8 cellular contexts compared by ENCODE assay signal in genomic region chr6:129498950-129499870, GRCh38.
DNase-seq lines count a peak whose midpoint lies in the region; ATAC-seq and TF ChIP-seq lines count a peak whose summit lies in the region.

No MANE protein-coding gene starts in this region.

- no peak overlapping the region for H2BK5ac ChIP-seq in mesenchymal stem cell (ENCODE audit: low read depth, low read length, poor library complexity, severe bottlenecking)

- no peaks in the 10 kb centered on the region for H3K27me3 Mint-ChIP-seq in activated CD4-positive, alpha-beta T cell treated with anti-CD3 and anti-CD28 coated beads for 36 hours

- no peak overlapping the region for H3K14ac ChIP-seq in mesenchymal stem cell (ENCODE audit: low read length in 2 of 2)

- 11% methylated on average over 9 of the region's 9 CpGs for WGBS in SK-N-SH (ENCODE audit: low lambda C conversion rate)
- WGBS in mesenchymal stem cell = 22% methylated on average over 7 of the region's 9 CpGs

- H3K79me2 ChIP-seq in SK-N-SH (ENCODE audit: insufficient read depth) = no peaks in the 10 kb centered on the region

- no peak overlapping the region for H2BK15ac ChIP-seq in mesenchymal stem cell (ENCODE audit: low read depth, poor library complexity, severe bottlenecking)

- H3K27me3 ChIP-seq in SK-N-SH (ENCODE audit: insufficient read depth) (no peaks in the 10 kb centered on the region), duodenal mucosa (ENCODE audit: control insufficient read depth in 1 of 2, insufficient read depth in 2 of 2, low read length in 2 of 2) (no peaks in the 10 kb centered on the region), mesenchymal stem cell (ENCODE audit: control insufficient read depth in 1 of 2, insufficient read depth in 1 of 2, low read length in 2 of 2) (no peaks in the 10 kb centered on the region)

- H4K91ac ChIP-seq in mesenchymal stem cell (ENCODE audit: low read length) = peak overlapping the region; percentile 46

- DNase-seq in activated CD4-positive, alpha-beta T cell treated with anti-CD3 and anti-CD28 coated beads for 36 hours = no peak
- no peak for DNase-seq in activated CD4-positive, alpha-beta T cell treated with anti-CD3 and anti-CD28 coated beads, Interleukin-2, amount 50 U/mL, for 4 hours
- DNase-seq in Jurkat, Clone E6-1 (ENCODE audit: low read depth, low spot score) = peak; percentile 37
- DNase-seq in SK-N-SH (peak; percentile 9), mesenchymal stem cell (peak; percentile 70), NCI-H1436 treated with DMSO at 0.1 percent for 48 hours (lab: John Stamatoyannopoulos, UW) (no peak)

- H3K79me1 ChIP-seq in mesenchymal stem cell (replicated peaks; ENCODE audit: low read length, poor library complexity, severe bottlenecking) = peaks cover 6% of the 10 kb centered on the region

- H3K36me3 Mint-ChIP-seq in activated CD4-positive, alpha-beta T cell treated with anti-CD3 and anti-CD28 coated beads for 36 hours (ENCODE audit: low read depth) = peaks cover 3% of the 10 kb centered on the region

- H3K4me1 ChIP-seq in SK-N-SH (ENCODE audit: control insufficient read depth in 1 of 2, insufficient read depth in 2 of 2, low read depth in 1 of 2, low read length in 1 of 2) (peaks cover 0 to 46% of the 10 kb centered on the region in 2 experiments), duodenal mucosa (ENCODE audit: control insufficient read depth in 1 of 2, insufficient read depth in 2 of 2, low read length in 2 of 2) (peaks cover 5 to 20% of the 10 kb centered on the region in 2 donors), mesenchymal stem cell (ENCODE audit: control insufficient read depth, insufficient read depth, low read depth, low read length) (peaks cover 12% of the 10 kb centered on the region)

- peak overlapping the region in 1 of 2 experiments; percentile 28 for H3K18ac ChIP-seq in mesenchymal stem cell (ENCODE audit: low read depth in 1 of 2, low read length in 2 of 2)

- intact Hi-C loops in activated CD4-positive, alpha-beta T cell treated with anti-CD3 and anti-CD28 coated beads for 36 hours (cut with DNase I, micrococcal nuclease) = loop anchor here (1.0 to 5.0 kb wide), 9 partner anchors 68 to 522 kb away; no protein-coding TSS in a partner anchor

- TF ChIP-seq RAD21 in SK-N-SH (IDR thresholded peaks at IDR 0.05; ENCODE audit: low read length) = peak; percentile 70

- peak; percentile 56 for ATAC-seq in activated CD4-positive, alpha-beta T cell treated with anti-CD3 and anti-CD28 coated beads for 36 hours
- ATAC-seq in GM21515 (IDR thresholded peaks at IDR 0.05; ENCODE audit: unreplicated experiment) = peak; percentile 82

- H3K9me3 ChIP-seq in SK-N-SH (no peaks in the 10 kb centered on the region), duodenal mucosa (ENCODE audit: control insufficient read depth in 1 of 2, low read length in 2 of 2) (no peaks in the 10 kb centered on the region), mesenchymal stem cell (ENCODE audit: control insufficient read depth, low read length) (no peaks in the 10 kb centered on the region)

- peak overlapping the region; percentile 50 to 99; a peak in 3 of 4 replicates for H3K27ac ChIP-seq in SK-N-SH (ENCODE audit: low read depth in 2 of 2, low read length in 1 of 2)
- no peak overlapping the region for H3K27ac ChIP-seq in duodenal mucosa (ENCODE audit: low read depth, low read length)
- H3K27ac ChIP-seq in mesenchymal stem cell (ENCODE audit: low read length, poor library complexity, severe bottlenecking) = peak overlapping the region; percentile 70

- peak overlapping the region; percentile 15 for H2AK5ac ChIP-seq in mesenchymal stem cell (ENCODE audit: low read length, severe bottlenecking)

- TF ChIP-seq EP300 in SK-N-SH (IDR thresholded peaks at IDR 0.05; ENCODE audit: borderline replicate concordance in 1 of 2, low read depth in 1 of 2, low read length in 1 of 2) = no peak

- peak overlapping the region; percentile 88 for H3K27ac Mint-ChIP-seq in activated CD4-positive, alpha-beta T cell treated with anti-CD3 and anti-CD28 coated beads for 36 hours

- H3K9ac ChIP-seq in SK-N-SH (peak overlapping the region; percentile 50; the same call in 1 of the 2 replicates), duodenal mucosa (ENCODE audit: low read depth in 1 of 2, low read length in 2 of 2) (peak overlapping the region in 1 of 2 donors; percentile 52), mesenchymal stem cell (ENCODE audit: low read length) (peak overlapping the region; percentile 83)

- H4K8ac ChIP-seq in mesenchymal stem cell (ENCODE audit: low read length) = peak overlapping the region; percentile 91

- peak overlapping the region in 1 of 2 experiments; percentile 18 for H2BK12ac ChIP-seq in mesenchymal stem cell (ENCODE audit: low read length in 2 of 2)

- POLR2A ChIA-PET in activated CD4-positive, alpha-beta T cell treated with anti-CD3 and anti-CD28 coated beads for 36 hours (lab: Charles Lee) = interaction anchor here (0.6 kb wide), 1 partner anchor 185 kb away, joined by 4 read pairs; no protein-coding TSS in a partner anchor
- POLR2A ChIA-PET in SK-N-SH (lab: Yijun Ruan, JAX) = no interaction called here

- H3K36me3 ChIP-seq in SK-N-SH (replicated peaks in 1 of 2; ENCODE audit: control insufficient read depth in 1 of 2, insufficient read depth in 2 of 2, low read length in 1 of 2) = peaks cover 0 to 3% of the 10 kb centered on the region in 2 experiments
- H3K36me3 ChIP-seq in duodenal mucosa (ENCODE audit: control insufficient read depth in 1 of 2, insufficient read depth in 2 of 2, low read length in 2 of 2) = no peaks in the 10 kb centered on the region
- peaks cover 0 to 17% of the 10 kb centered on the region in 2 experiments for H3K36me3 ChIP-seq in mesenchymal stem cell (ENCODE audit: control insufficient read depth in 1 of 2, insufficient read depth in 2 of 2, low read depth in 1 of 2, low read length in 2 of 2)

- H3K4me2 ChIP-seq in SK-N-SH (peak overlapping the region; percentile 76), mesenchymal stem cell (ENCODE audit: low read length, poor library complexity, severe bottlenecking) (peak overlapping the region; percentile 28)

- peak overlapping the region; percentile 47 for H3K4me3 Mint-ChIP-seq in activated CD4-positive, alpha-beta T cell treated with anti-CD3 and anti-CD28 coated beads for 36 hours

- peak; percentile 74 for TF ChIP-seq CTCF in SK-N-SH (IDR thresholded peaks at IDR 0.05)

- CTCF ChIA-PET in activated CD4-positive, alpha-beta T cell treated with anti-CD3 and anti-CD28 coated beads for 36 hours (lab: Charles Lee) = interaction anchor here (0.7 to 5.9 kb wide), 24 partner anchors 9 to 1406 kb away, joined by 3 to 38 read pairs (median 4); no protein-coding TSS in a partner anchor
- CTCF ChIA-PET in SK-N-SH (lab: Yijun Ruan, JAX) = interaction anchor here (0.6 to 1.9 kb wide), 19 partner anchors 10 to 1373 kb away, joined by 3 to 6 read pairs (median 3); no protein-coding TSS in a partner anchor

- no peaks in the 10 kb centered on the region for H3K9me2 ChIP-seq in SK-N-SH

- H3K23ac ChIP-seq in mesenchymal stem cell (ENCODE audit: low read length in 2 of 2) = no peak overlapping the region

- H3K4ac ChIP-seq in mesenchymal stem cell (ENCODE audit: low read depth in 1 of 2, low read length in 2 of 2) = peak overlapping the region in 1 of 2 experiments; percentile 71

- no peaks in the 10 kb centered on the region for H4K20me1 ChIP-seq in SK-N-SH (ENCODE audit: insufficient read depth)

- H2AFZ ChIP-seq in SK-N-SH (ENCODE audit: low read depth) = no peak overlapping the region
- peak overlapping the region; percentile 55 for H2AFZ ChIP-seq in mesenchymal stem cell (ENCODE audit: low read depth, low read length)

- H3K9me3 Mint-ChIP-seq in activated CD4-positive, alpha-beta T cell treated with anti-CD3 and anti-CD28 coated beads for 36 hours (ENCODE audit: low read depth) = no peaks in the 10 kb centered on the region

- H3K4me3 ChIP-seq in Jurkat, Clone E6-1 (ENCODE audit: low read length) = no peak overlapping the region
- H3K4me3 ChIP-seq in SK-N-SH (ENCODE audit: low read depth in 2 of 2, low read length in 1 of 2) = peak overlapping the region; percentile 32 to 42; a peak in 3 of 4 replicates
- H3K4me3 ChIP-seq in duodenal mucosa (ENCODE audit: low read depth in 1 of 2, low read length in 2 of 2) = peak overlapping the region; percentile 63 to 65
- peak overlapping the region in 1 of 2 experiments; percentile 65 for H3K4me3 ChIP-seq in mesenchymal stem cell (ENCODE audit: insufficient read depth in 1 of 2, low read depth in 1 of 2, low read length in 2 of 2)

- H3K4me1 Mint-ChIP-seq in activated CD4-positive, alpha-beta T cell treated with anti-CD3 and anti-CD28 coated beads for 36 hours = peaks cover 66% of the 10 kb centered on the region

- peaks cover 76% of the 10 kb centered on the region for H3F3A ChIP-seq in SK-N-SH (replicated peaks; ENCODE audit: insufficient read depth)

- peak overlapping the region; percentile 79 for H2BK120ac ChIP-seq in mesenchymal stem cell (ENCODE audit: low read depth, low read length)

TF ChIP-seq in SK-N-SH, 30 proteins besides CTCF, POLR2A, EP300 and RAD21 (continues in another document):
- no peak for TF ChIP-seq USF1 (IDR thresholded peaks at IDR 0.05; ENCODE audit: borderline replicate concordance, low read depth)

Comparison
In these comparisons a context has a peak if more than half of its experiments do, and no peak if none do; other contexts are left out.
1. DNase-seq: peak in Jurkat, Clone E6-1 (single experiment), SK-N-SH (single experiment) and mesenchymal stem cell (single experiment); none in activated CD4-positive, alpha-beta T cell treated with anti-CD3 and anti-CD28 coated beads for 36 hours (single experiment), activated CD4-positive, alpha-beta T cell treated with anti-CD3 and anti-CD28 coated beads, Interleukin-2, amount 50 U/mL, for 4 hours (0 of 2) and NCI-H1436 treated with DMSO at 0.1 percent for 48 hours (single experiment).